In genomic region chr11:105229758-105230157, GRCh38 we compare ENCODE assay signal across 15 cellular contexts.
DNase-seq lines count a peak whose midpoint lies in the region; ATAC-seq and TF ChIP-seq lines count a peak whose summit lies in the region.
"Had no signal": no experiment of that assay in that cellular context is flagged by ENCODE, and none has a peak within 500 bp of the region (broad histone marks: within the 10 kb centered on the region; RNA-seq: fewer than 3 reads in every experiment).

No MANE protein-coding gene starts in this region.

- peak overlapping the region; percentile 99 for H2BK15ac ChIP-seq in IMR-90 (ENCODE audit: low read depth, low read length)

- no peak for TF ChIP-seq POLR2A in IMR-90 (IDR thresholded peaks at IDR 0.05; ENCODE audit: low read depth, low read length)

- no peaks in the 10 kb centered on the region for H3K79me1 ChIP-seq in IMR-90 (ENCODE audit: low read depth in 1 of 2, low read length in 2 of 2)

- dilution Hi-C loops in IMR-90 (cut with HindIII; ENCODE audit: low sequenced_read_pairs, unreplicated experiment): no loop called here

- H3K4me3 ChIP-seq in IMR-90 (ENCODE audit: insufficient read depth, low read depth, low read length) (no peak overlapping the region), fibroblast of lung (replicated peaks in 1 of 4; ENCODE audit: control extremely low read depth in 1 of 4, insufficient read depth in 1 of 4, low read depth in 3 of 4, low read length in 4 of 4) (no peak overlapping the region), osteoblast (ENCODE audit: insufficient read depth, low read length) (no peak overlapping the region)

- H3K9me1 ChIP-seq in IMR-90 (ENCODE audit: insufficient read depth, low read length): peaks cover 4% of the 10 kb centered on the region; the same call in 1 of the 2 replicates

- BruUV-seq in IMR-90 (replicated peaks; lab: Mats Ljungman, UMichigan): no TSS peak

- no peak overlapping the region for H4K91ac ChIP-seq in IMR-90 (ENCODE audit: insufficient read depth, low read depth, low read length)

- H3K9me3 ChIP-seq in IMR-90 (ENCODE audit: control insufficient read depth, insufficient read depth, low read length) (no peaks in the 10 kb centered on the region), fibroblast of lung (ENCODE audit: control insufficient read depth, insufficient read depth, low read depth, low read length) (no peaks in the 10 kb centered on the region), osteoblast (ENCODE audit: low read depth, low read length) (no peaks in the 10 kb centered on the region)

- in situ Hi-C loops in IMR-90 (cut with MboI; ENCODE audit: low sequenced_read_pairs): no loop called here

- peak overlapping the region; percentile 51 for H2AFZ ChIP-seq in IMR-90 (replicated peaks; ENCODE audit: low read length, poor library complexity)
- no peak overlapping the region for H2AFZ ChIP-seq in fibroblast of lung (ENCODE audit: low read length)
- peak overlapping the region; percentile 17 for H2AFZ ChIP-seq in osteoblast (ENCODE audit: low read length)

- no peak overlapping the region; the same call in 1 of the 2 replicates for H3K4me2 ChIP-seq in IMR-90 (ENCODE audit: low read depth, low read length)
- peak overlapping the region; percentile 39 for H3K4me2 ChIP-seq in fibroblast of lung (ENCODE audit: extremely low read depth, insufficient read depth, low read length)
- no peak overlapping the region for H3K4me2 ChIP-seq in osteoblast (ENCODE audit: insufficient read depth, low read length)
- H3K4me2 ChIP-seq: KMS-11 had no signal

- no peaks in the 10 kb centered on the region for H3K27me3 ChIP-seq in IMR-90 (ENCODE audit: control insufficient read depth, insufficient read depth, low read length)
- no peaks in the 10 kb centered on the region for H3K27me3 ChIP-seq in fibroblast of lung (ENCODE audit: control insufficient read depth, insufficient read depth, low read length)
- no peaks in the 10 kb centered on the region for H3K27me3 ChIP-seq in osteoblast (ENCODE audit: insufficient read depth, low read length)

- POLR2A ChIA-PET in IMR-90 (lab: Charles Lee; ENCODE audit: unreplicated experiment): no interaction called here

- peak overlapping the region; percentile 82 for H2BK120ac ChIP-seq in IMR-90 (ENCODE audit: low read depth, low read length)

- H3K4ac ChIP-seq in IMR-90 (ENCODE audit: low read depth, low read length): peak overlapping the region; percentile 66; the same call in 1 of the 2 replicates

- peak overlapping the region; percentile 79 for H2BK20ac ChIP-seq in IMR-90 (ENCODE audit: low read depth, low read length)

- intact Hi-C loops in IMR-90 (cut with micrococcal nuclease): loop anchor here (10.0 kb wide), 1 partner anchor 1285 kb away; no protein-coding TSS in a partner anchor

- peak overlapping the region; percentile 87 for H4K5ac ChIP-seq in IMR-90 (ENCODE audit: low read depth, low read length)

- TF ChIP-seq CTCF in IMR-90 (conservative IDR thresholded peaks at IDR 0.05; ENCODE audit: low read depth, low read length): no peak
- no peak for TF ChIP-seq CTCF in fibroblast of lung (conservative IDR thresholded peaks at IDR 0.05 in 1 of 2, IDR thresholded peaks at IDR 0.05 in 1 of 2; ENCODE audit: low read depth in 1 of 2, low read length in 2 of 2)
- no peak for TF ChIP-seq CTCF in osteoblast (IDR thresholded peaks at IDR 0.05; ENCODE audit: extremely low read depth, low read depth, low read length)

- peak overlapping the region; percentile 71; the same call in 1 of the 2 replicates for H2AK5ac ChIP-seq in IMR-90 (ENCODE audit: low read depth, low read length)

- no peak for TF ChIP-seq RAD21 in IMR-90 (IDR thresholded peaks at IDR 0.05; ENCODE audit: low read length)

- no peak overlapping the region for H3K9ac ChIP-seq in IMR-90 (ENCODE audit: low read depth, low read length)
- no peak overlapping the region for H3K9ac ChIP-seq in fibroblast of lung (ENCODE audit: insufficient read depth, low read length)
- H3K9ac ChIP-seq: KMS-11 had no signal

- ATAC-seq in IMR-90 (ENCODE audit: low read depth): peak; percentile 10; the same call in 1 of the 2 replicates
- no peak for ATAC-seq in GM21360 (IDR thresholded peaks at IDR 0.05; ENCODE audit: unreplicated experiment)

- H3K14ac ChIP-seq in IMR-90 (replicated peaks; ENCODE audit: low read depth, low read length): peak overlapping the region; percentile 75; the same call in 1 of the 2 replicates

- no peak overlapping the region for H3K23ac ChIP-seq in IMR-90 (ENCODE audit: low read depth, low read length)

- no peaks in the 10 kb centered on the region for H3K79me2 ChIP-seq in fibroblast of lung (ENCODE audit: control insufficient read depth, insufficient read depth, low read length)
- H3K79me2 ChIP-seq in osteoblast (ENCODE audit: insufficient read depth, low read length): no peaks in the 10 kb centered on the region

- DNase-seq in Ammon's horn (ENCODE audit: low spot score) (peak; percentile 13), IMR-90 (peak; percentile 34), fibroblast of lung (ENCODE audit: low read depth in 2 of 2) (peak in 1 of 2 donors; percentile 57), osteoblast (ENCODE audit: insufficient read length, low spot score, missing footprints) (no peak), NCI-H510A treated with DMSO at 0.1 percent for 48 hours (lab: John Stamatoyannopoulos, UW) (no peak)
- DNase-seq in NK-92 treated with Interleukin-12 subunit alpha and Interleukin-12 subunit beta, amount 100 ng/mL, for 24 hours (lab: John Stamatoyannopoulos, UW): no peak
- DNase-seq: ACHN; CD4-positive, alpha-beta memory T cell; DND-41; NCI-H1105; NCI-H1694; NCI-H524 treated with DMSO at 0.1 percent for 48 hours had no signal

- CTCF ChIA-PET in IMR-90 (lab: Yijun Ruan, JAX): interaction anchor here (0.9 kb wide), 1 partner anchor 33 kb away, joined by 4 read pairs; no protein-coding TSS in a partner anchor

- no peaks in the 10 kb centered on the region for H4K20me1 ChIP-seq in IMR-90 (ENCODE audit: insufficient read depth, low read length)
- no peaks in the 10 kb centered on the region for H4K20me1 ChIP-seq in fibroblast of lung (ENCODE audit: control insufficient read depth, extremely low read depth, insufficient read depth, low read length)
- H4K20me1 ChIP-seq in osteoblast (ENCODE audit: insufficient read depth, low read length): no peaks in the 10 kb centered on the region

- peak overlapping the region; percentile 85; the same call in 1 of the 2 replicates for H3K18ac ChIP-seq in IMR-90 (ENCODE audit: low read depth, low read length)

- no CpG with 5 or more reads among the region's 2 CpGs for WGBS in IMR-90 (ENCODE audit: extremely low coverage in 2 of 2, insufficient read length in 1 of 2), 2 experiments

- peak overlapping the region; percentile 83; the same call in 1 of the 2 replicates for H3K27ac ChIP-seq in IMR-90 (ENCODE audit: insufficient read depth, low read length)
- no peak overlapping the region for H3K27ac ChIP-seq in fibroblast of lung (ENCODE audit: insufficient read depth, low read length)
- H3K27ac ChIP-seq in osteoblast (ENCODE audit: low read depth, low read length): no peak overlapping the region
- H3K27ac ChIP-seq: KMS-11, RWPE1 had no signal

- peaks cover 6% of the 10 kb centered on the region for H3K4me1 ChIP-seq in IMR-90 (ENCODE audit: control insufficient read depth, insufficient read depth, low read length)
- H3K4me1 ChIP-seq in fibroblast of lung (ENCODE audit: control insufficient read depth, extremely low read depth, insufficient read depth, low read length): peaks cover 3% of the 10 kb centered on the region
- H3K4me1 ChIP-seq in osteoblast (ENCODE audit: insufficient read depth, low read length): peaks cover 7% of the 10 kb centered on the region

- no peak overlapping the region for H2AK9ac ChIP-seq in IMR-90 (replicated peaks; ENCODE audit: low read depth, low read length, poor library complexity)

- peak overlapping the region; percentile 9 for H2BK5ac ChIP-seq in IMR-90 (ENCODE audit: low read depth, low read length, poor library complexity, severe bottlenecking)

- H4K8ac ChIP-seq in IMR-90 (ENCODE audit: low read depth in 2 of 2, low read length in 2 of 2): peak overlapping the region in 1 of 2 experiments; percentile 64; a peak in 2 of 4 replicates

- H3K36me3 ChIP-seq in IMR-90 (ENCODE audit: control insufficient read depth, insufficient read depth, low read length): no peaks in the 10 kb centered on the region
- no peaks in the 10 kb centered on the region for H3K36me3 ChIP-seq in fibroblast of lung (ENCODE audit: control insufficient read depth, insufficient read depth, low read length)
- H3K36me3 ChIP-seq in osteoblast (ENCODE audit: insufficient read depth, low read length): no peaks in the 10 kb centered on the region

- no peak overlapping the region for H3K56ac ChIP-seq in IMR-90 (ENCODE audit: extremely low read depth, insufficient read depth, low read length)

TF ChIP-seq in IMR-90, 13 proteins besides CTCF, POLR2A, EP300 and RAD21 (continues in another document):
- TF ChIP-seq MAZ (IDR thresholded peaks at IDR 0.05; ENCODE audit: borderline replicate concordance, low read depth, low read length): no peak
- TF ChIP-seq RFX5 (IDR thresholded peaks at IDR 0.05; ENCODE audit: low read depth, low read length): no peak
- TF ChIP-seq MXI1 (IDR thresholded peaks at IDR 0.05; ENCODE audit: borderline replicate concordance, low read depth, low read length): no peak
- TF ChIP-seq, protein P1, sequence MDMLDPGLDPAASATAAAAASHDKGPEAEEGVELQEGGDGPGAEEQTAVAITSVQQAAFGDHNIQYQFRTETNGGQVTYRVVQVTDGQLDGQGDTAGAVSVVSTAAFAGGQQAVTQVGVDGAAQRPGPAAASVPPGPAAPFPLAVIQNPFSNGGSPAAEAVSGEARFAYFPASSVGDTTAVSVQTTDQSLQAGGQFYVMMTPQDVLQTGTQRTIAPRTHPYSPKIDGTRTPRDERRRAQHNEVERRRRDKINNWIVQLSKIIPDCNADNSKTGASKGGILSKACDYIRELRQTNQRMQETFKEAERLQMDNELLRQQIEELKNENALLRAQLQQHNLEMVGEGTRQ (IDR thresholded peaks at IDR 0.05; ENCODE audit: low read depth, low read length): no peak
- TF ChIP-seq SMC3 (IDR thresholded peaks at IDR 0.05; ENCODE audit: low read depth, low read length): no peak
- no peak for TF ChIP-seq NFE2L2 (IDR thresholded peaks at IDR 0.05; ENCODE audit: low read depth, low read length)
- TF ChIP-seq BHLHE40 (IDR thresholded peaks at IDR 0.05; ENCODE audit: low read depth, low read length): no peak
- no peak for TF ChIP-seq CEBPB (IDR thresholded peaks at IDR 0.05; ENCODE audit: low read depth, low read length)
- no peak for TF ChIP-seq MAFK (IDR thresholded peaks at IDR 0.05; ENCODE audit: low read depth, low read length)

Comparison
In these comparisons a context has a peak if more than half of its experiments do, and no peak if none do; other contexts are left out.
1. DNase-seq: peak in Ammon's horn (single experiment) and IMR-90 (single experiment); none in osteoblast (single experiment), NK-92 treated with Interleukin-12 subunit alpha and Interleukin-12 subunit beta, amount 100 ng/mL, for 24 hours (single experiment) and NCI-H510A treated with DMSO at 0.1 percent for 48 hours (single experiment).